In genomic region chr3:9898467-9899229, GRCh38 we compare ENCODE assay signal across 2 cellular contexts.
TF ChIP-seq lines count a peak whose summit lies in the region.

No MANE protein-coding gene starts in this region.

TF ChIP-seq in HCT116, 20 proteins besides CTCF, POLR2A, EP300 and RAD21:
- TF ChIP-seq, protein P1, sequence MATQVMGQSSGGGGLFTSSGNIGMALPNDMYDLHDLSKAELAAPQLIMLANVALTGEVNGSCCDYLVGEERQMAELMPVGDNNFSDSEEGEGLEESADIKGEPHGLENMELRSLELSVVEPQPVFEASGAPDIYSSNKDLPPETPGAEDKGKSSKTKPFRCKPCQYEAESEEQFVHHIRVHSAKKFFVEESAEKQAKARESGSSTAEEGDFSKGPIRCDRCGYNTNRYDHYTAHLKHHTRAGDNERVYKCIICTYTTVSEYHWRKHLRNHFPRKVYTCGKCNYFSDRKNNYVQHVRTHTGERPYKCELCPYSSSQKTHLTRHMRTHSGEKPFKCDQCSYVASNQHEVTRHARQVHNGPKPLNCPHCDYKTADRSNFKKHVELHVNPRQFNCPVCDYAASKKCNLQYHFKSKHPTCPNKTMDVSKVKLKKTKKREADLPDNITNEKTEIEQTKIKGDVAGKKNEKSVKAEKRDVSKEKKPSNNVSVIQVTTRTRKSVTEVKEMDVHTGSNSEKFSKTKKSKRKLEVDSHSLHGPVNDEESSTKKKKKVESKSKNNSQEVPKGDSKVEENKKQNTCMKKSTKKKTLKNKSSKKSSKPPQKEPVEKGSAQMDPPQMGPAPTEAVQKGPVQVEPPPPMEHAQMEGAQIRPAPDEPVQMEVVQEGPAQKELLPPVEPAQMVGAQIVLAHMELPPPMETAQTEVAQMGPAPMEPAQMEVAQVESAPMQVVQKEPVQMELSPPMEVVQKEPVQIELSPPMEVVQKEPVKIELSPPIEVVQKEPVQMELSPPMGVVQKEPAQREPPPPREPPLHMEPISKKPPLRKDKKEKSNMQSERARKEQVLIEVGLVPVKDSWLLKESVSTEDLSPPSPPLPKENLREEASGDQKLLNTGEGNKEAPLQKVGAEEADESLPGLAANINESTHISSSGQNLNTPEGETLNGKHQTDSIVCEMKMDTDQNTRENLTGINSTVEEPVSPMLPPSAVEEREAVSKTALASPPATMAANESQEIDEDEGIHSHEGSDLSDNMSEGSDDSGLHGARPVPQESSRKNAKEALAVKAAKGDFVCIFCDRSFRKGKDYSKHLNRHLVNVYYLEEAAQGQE (IDR thresholded peaks at IDR 0.05; ENCODE audit: low read depth), result no peak
- TF ChIP-seq, protein P2, sequence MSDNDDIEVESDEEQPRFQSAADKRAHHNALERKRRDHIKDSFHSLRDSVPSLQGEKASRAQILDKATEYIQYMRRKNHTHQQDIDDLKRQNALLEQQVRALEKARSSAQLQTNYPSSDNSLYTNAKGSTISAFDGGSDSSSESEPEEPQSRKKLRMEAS (IDR thresholded peaks at IDR 0.05), result no peak
- TF ChIP-seq TCF7L2 (IDR thresholded peaks at IDR 0.05; ENCODE audit: borderline replicate concordance, extremely low read depth, insufficient read depth, insufficient read length) (no peak), JUND (IDR thresholded peaks at IDR 0.05) (no peak), EGR1 (IDR thresholded peaks at IDR 0.05; ENCODE audit: low read depth) (no peak), ATF3 (IDR thresholded peaks at IDR 0.05) (no peak), POLR2AphosphoS5 (IDR thresholded peaks at IDR 0.05; ENCODE audit: low read depth, low read length) (no peak), CEBPB (IDR thresholded peaks at IDR 0.05; ENCODE audit: low read depth) (no peak), YY1 (IDR thresholded peaks at IDR 0.05; ENCODE audit: extremely low read depth, insufficient replicate concordance, low read depth, low read length) (no peak), CBX3 (IDR thresholded peaks at IDR 0.05; ENCODE audit: low read depth) (no peak), EZH2 (IDR thresholded peaks at IDR 0.05) (no peak), SRF (IDR thresholded peaks at IDR 0.05; ENCODE audit: low read depth) (no peak), SP1 (IDR thresholded peaks at IDR 0.05; ENCODE audit: low read depth) (no peak), ELF1 (IDR thresholded peaks at IDR 0.05; ENCODE audit: borderline replicate concordance, low read depth) (no peak), EZH2phosphoT487 (IDR thresholded peaks at IDR 0.05; ENCODE audit: borderline replicate concordance) (no peak)

TF ChIP-seq in K562, 482 proteins besides CTCF, POLR2A, EP300 and RAD21:
- TF ChIP-seq CHCHD3 (CRISPR knock-in tag; IDR thresholded peaks at IDR 0.05), result no peak
- peak; percentile 43 for TF ChIP-seq PHF20 (IDR thresholded peaks at IDR 0.05; ENCODE audit: partially characterized antibody)
- 0 out of 4 replicates have a peak, but pooled peaks of 1 of the 2 experiments have one; percentile 8 for TF ChIP-seq KDM1A (IDR thresholded peaks at IDR 0.05)
- TF ChIP-seq, protein P3, sequence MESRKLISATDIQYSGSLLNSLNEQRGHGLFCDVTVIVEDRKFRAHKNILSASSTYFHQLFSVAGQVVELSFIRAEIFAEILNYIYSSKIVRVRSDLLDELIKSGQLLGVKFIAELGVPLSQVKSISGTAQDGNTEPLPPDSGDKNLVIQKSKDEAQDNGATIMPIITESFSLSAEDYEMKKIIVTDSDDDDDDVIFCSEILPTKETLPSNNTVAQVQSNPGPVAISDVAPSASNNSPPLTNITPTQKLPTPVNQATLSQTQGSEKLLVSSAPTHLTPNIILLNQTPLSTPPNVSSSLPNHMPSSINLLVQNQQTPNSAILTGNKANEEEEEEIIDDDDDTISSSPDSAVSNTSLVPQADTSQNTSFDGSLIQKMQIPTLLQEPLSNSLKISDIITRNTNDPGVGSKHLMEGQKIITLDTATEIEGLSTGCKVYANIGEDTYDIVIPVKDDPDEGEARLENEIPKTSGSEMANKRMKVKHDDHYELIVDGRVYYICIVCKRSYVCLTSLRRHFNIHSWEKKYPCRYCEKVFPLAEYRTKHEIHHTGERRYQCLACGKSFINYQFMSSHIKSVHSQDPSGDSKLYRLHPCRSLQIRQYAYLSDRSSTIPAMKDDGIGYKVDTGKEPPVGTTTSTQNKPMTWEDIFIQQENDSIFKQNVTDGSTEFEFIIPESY (CRISPR knock-in tag; IDR thresholded peaks at IDR 0.05), result peak; percentile 89
- TF ChIP-seq ZFX (CRISPR knock-in tag; IDR thresholded peaks at IDR 0.05), result peak; percentile 42; the same call in 1 of the 2 replicates
- no peak for TF ChIP-seq ZBTB8A (IDR thresholded peaks at IDR 0.05; ENCODE audit: partially characterized antibody)
- peak; percentile 43 for TF ChIP-seq CEBPB (tag; IDR thresholded peaks at IDR 0.05)
- TF ChIP-seq TCF15 (CRISPR knock-in tag; IDR thresholded peaks at IDR 0.05), result no peak
- TF ChIP-seq RBM25 (IDR thresholded peaks at IDR 0.05; ENCODE audit: low read depth, low read length, severe bottlenecking), result peak; percentile 77
- TF ChIP-seq ETS2 (tag; IDR thresholded peaks at IDR 0.05; ENCODE audit: borderline replicate concordance, poor library complexity, severe bottlenecking), result no peak
- 0 out of 3 replicates have a peak, but pooled peaks of 1 of the 2 experiments have one; percentile 15 for TF ChIP-seq CBX3 (IDR thresholded peaks at IDR 0.05; ENCODE audit: borderline replicate concordance in 1 of 2, low read length in 2 of 2)
- TF ChIP-seq NFIC (IDR thresholded peaks at IDR 0.05), result peak; percentile 48
- no peak for TF ChIP-seq ZFP1 (CRISPR knock-in tag; IDR thresholded peaks at IDR 0.05)
TF ChIP-seq in K562: peak in this region for 8.
